Comparison of ENCODE assay signal across 8 cellular contexts in genomic region chr11:64777449-64778222, GRCh38. TPM values are rescaled to one million over a fixed set of nuclear protein-coding genes. Genes with fewer than 3 reads are reported as not detected.
DNase-seq lines count a peak whose midpoint lies in the region; ATAC-seq and TF ChIP-seq lines count a peak whose summit lies in the region.

No MANE protein-coding gene starts in this region.

- intact Hi-C loops in activated CD4-positive, alpha-beta T cell treated with anti-CD3 and anti-CD28 coated beads, Interleukin-2, amount 10 ng/mL, durations not matched to agents 24 days and 14 days (cut with micrococcal nuclease) = loop anchor here (2.0 to 5.0 kb wide), 8 partner anchors 13 to 1295 kb away; partner anchors contain the start of genes ATG2A, ESRRA, FKBP2 and MEN1

- POLR2A ChIA-PET in HEK293T (lab: Yijun Ruan, JAX) = interaction anchor here (0.9 to 1.6 kb wide), 6 partner anchors 14 to 30 kb away, joined by 3 to 6 read pairs (median 4); partner anchors contain the start of gene MAP4K2

- H3K9me3 Mint-ChIP-seq in activated CD4-positive, alpha-beta T cell treated with anti-CD3 and anti-CD28 coated beads, Interleukin-2, amount 10 ng/mL, durations not matched to agents 24 days and 14 days = no peaks in the 10 kb centered on the region

- no peaks in the 10 kb centered on the region for H3K27me3 Mint-ChIP-seq in activated CD4-positive, alpha-beta T cell treated with anti-CD3 and anti-CD28 coated beads, Interleukin-2, amount 10 ng/mL, durations not matched to agents 24 days and 14 days

- peak overlapping the region; percentile 100 for H3K4me3 ChIP-seq in coronary artery

- no peak for TF ChIP-seq CTCF in coronary artery (IDR thresholded peaks at IDR 0.05)

- peak overlapping the region; percentile 78 for H3K27ac Mint-ChIP-seq in activated CD4-positive, alpha-beta T cell treated with anti-CD3 and anti-CD28 coated beads, Interleukin-2, amount 10 ng/mL, durations not matched to agents 24 days and 14 days

- peaks cover 60% of the 10 kb centered on the region for H3K4me1 Mint-ChIP-seq in activated CD4-positive, alpha-beta T cell treated with anti-CD3 and anti-CD28 coated beads, Interleukin-2, amount 10 ng/mL, durations not matched to agents 24 days and 14 days

- H3K4me3 Mint-ChIP-seq in activated CD4-positive, alpha-beta T cell treated with anti-CD3 and anti-CD28 coated beads, Interleukin-2, amount 10 ng/mL, durations not matched to agents 24 days and 14 days = peak overlapping the region; percentile 94

- CTCF ChIA-PET in HEK293T (lab: Yijun Ruan, JAX) = interaction anchor here (0.7 kb wide), 1 partner anchor 21 kb away, joined by 7 read pairs; no protein-coding TSS in a partner anchor

- peak; percentile 25 for DNase-seq in DMS79 (lab: John Stamatoyannopoulos, UW)
- DNase-seq in HEK293T (ENCODE audit: extremely low spot score) = peak; percentile 92
- DNase-seq in NCI-H2227 (lab: John Stamatoyannopoulos, UW; ENCODE audit: unreplicated experiment) = peak; percentile 93
- peak; percentile 94 for DNase-seq in activated CD4-positive, alpha-beta T cell treated with anti-CD3 and anti-CD28 coated beads, Interleukin-2, amount 10 ng/mL, durations not matched to agents 24 days and 14 days
- DNase-seq in coronary artery (ENCODE audit: low spot score) = peak; percentile 86
- peak; percentile 84 for DNase-seq in left lobe of liver (ENCODE audit: low spot score)
- peak; percentile 77 to 79 for DNase-seq in stimulated activated CD4-positive, alpha-beta T cell treated with anti-CD3 and anti-CD28 coated beads, Interleukin-1b, Interleukin-23, amount 100 ng/mL, for 4 hours (ENCODE audit: low read depth in 2 of 2)

- peak overlapping the region; percentile 99 to 100 for H3K27ac ChIP-seq in coronary artery

- ATAC-seq in left lobe of liver = peak; percentile 38
- ATAC-seq in HG02678 (IDR thresholded peaks at IDR 0.05; ENCODE audit: unreplicated experiment) = no peak

- peaks cover 52% of the 10 kb centered on the region for H3K36me3 Mint-ChIP-seq in activated CD4-positive, alpha-beta T cell treated with anti-CD3 and anti-CD28 coated beads, Interleukin-2, amount 10 ng/mL, durations not matched to agents 24 days and 14 days (ENCODE audit: low read depth)

TF ChIP-seq in HEK293T, 16 proteins besides CTCF, POLR2A, EP300 and RAD21:
- TF ChIP-seq ELF4 (IDR thresholded peaks at IDR 0.05) = no peak
- no peak for TF ChIP-seq L3MBTL2 (conservative IDR thresholded peaks at IDR 0.05)
- no peak for TF ChIP-seq PKNOX1 (IDR thresholded peaks at IDR 0.05)
- no peak for TF ChIP-seq FOXA1 (IDR thresholded peaks at IDR 0.05)
- TF ChIP-seq BHLHE40 (IDR thresholded peaks at IDR 0.05; ENCODE audit: borderline replicate concordance) = no peak
- TF ChIP-seq TARDBP (IDR thresholded peaks at IDR 0.05) = no peak
- no peak for TF ChIP-seq HDGF (IDR thresholded peaks at IDR 0.05; ENCODE audit: borderline replicate concordance)
- TF ChIP-seq LEF1 (IDR thresholded peaks at IDR 0.05; ENCODE audit: borderline replicate concordance) = no peak
- TF ChIP-seq ZNF384 (IDR thresholded peaks at IDR 0.05) = no peak
- no peak for TF ChIP-seq SP1 (IDR thresholded peaks at IDR 0.05)
- no peak for TF ChIP-seq CTBP1 (IDR thresholded peaks at IDR 0.05; ENCODE audit: borderline replicate concordance)
- TF ChIP-seq ARNT (IDR thresholded peaks at IDR 0.05) = no peak
- TF ChIP-seq SUZ12 (IDR thresholded peaks at IDR 0.05) = no peak

RNA-seq across cellular contexts. Expression of gene SF1, which starts 0.7 kb away (rescaled TPM):
- total RNA-seq in activated CD4-positive, alpha-beta T cell treated with anti-CD3 and anti-CD28 coated beads, Interleukin-2, amount 10 ng/mL, durations not matched to agents 24 days and 14 days = 522 and 525 TPM in 2 replicates
- 104 TPM for total RNA-seq in left lobe of liver

RNA-seq across cellular contexts. Expression of gene PYGM, which starts 17.9 kb away (rescaled TPM):
- 2.4 and 3.1 TPM in 2 replicates for total RNA-seq in activated CD4-positive, alpha-beta T cell treated with anti-CD3 and anti-CD28 coated beads, Interleukin-2, amount 10 ng/mL, durations not matched to agents 24 days and 14 days
- total RNA-seq in left lobe of liver = 0.28 TPM

RNA-seq across cellular contexts. Expression of gene MAP4K2, which starts 25.4 kb away (rescaled TPM):
- 63.5 and 67.3 TPM in 2 replicates for total RNA-seq in activated CD4-positive, alpha-beta T cell treated with anti-CD3 and anti-CD28 coated beads, Interleukin-2, amount 10 ng/mL, durations not matched to agents 24 days and 14 days
- 6.6 TPM for total RNA-seq in left lobe of liver

RNA-seq across cellular contexts. Expression of gene MEN1, which starts 32.7 kb away (rescaled TPM):
- total RNA-seq in activated CD4-positive, alpha-beta T cell treated with anti-CD3 and anti-CD28 coated beads, Interleukin-2, amount 10 ng/mL, durations not matched to agents 24 days and 14 days = 36.7 and 39.1 TPM in 2 replicates
- total RNA-seq in left lobe of liver = 24.0 TPM

RNA-seq across cellular contexts. Expression of gene RASGRP2, which starts 33.7 kb away (rescaled TPM):
- 13.4 and 14.5 TPM in 2 replicates for total RNA-seq in activated CD4-positive, alpha-beta T cell treated with anti-CD3 and anti-CD28 coated beads, Interleukin-2, amount 10 ng/mL, durations not matched to agents 24 days and 14 days
- total RNA-seq in left lobe of liver = 4.2 TPM

Comparison
In these comparisons a context has a peak if more than half of its experiments do, and no peak if none do; other contexts are left out.
1. DNase-seq: peak in every context shown above with its lines; median percentile 94 in activated CD4-positive, alpha-beta T cell treated with anti-CD3 and anti-CD28 coated beads, Interleukin-2, amount 10 ng/mL, durations not matched to agents 24 days and 14 days; 93 in NCI-H2227; 92 in HEK293T; 86 in coronary artery; 84 in left lobe of liver; 78 in stimulated activated CD4-positive, alpha-beta T cell treated with anti-CD3 and anti-CD28 coated beads, Interleukin-1b, Interleukin-23, amount 100 ng/mL, for 4 hours; 25 in DMS79.